Comparison of ENCODE assay signal across 13 cellular contexts in genomic region chr1:169111472-169111871, GRCh38. TPM values are rescaled to one million over a fixed set of nuclear protein-coding genes. Genes with fewer than 3 reads are reported as not detected.
DNase-seq lines count a peak whose midpoint lies in the region; ATAC-seq and TF ChIP-seq lines count a peak whose summit lies in the region.
"Had no signal": no experiment of that assay in that cellular context is flagged by ENCODE, and none has a peak within 500 bp of the region (broad histone marks: within the 10 kb centered on the region; RNA-seq: fewer than 3 reads in every experiment).

No MANE protein-coding gene starts in this region.

- peaks cover 0 to 5% of the 10 kb centered on the region in 2 donors for H3K27me3 Mint-ChIP-seq in natural killer cell (ENCODE audit: low read depth in 2 of 2)

- no peaks in the 10 kb centered on the region for H3K36me3 Mint-ChIP-seq in natural killer cell

- peaks cover 15% of the 10 kb centered on the region for H4K20me1 ChIP-seq in OCI-LY3 (ENCODE audit: insufficient read depth, low read length)
- H4K20me1 ChIP-seq in smooth muscle cell (ENCODE audit: low read depth) = peaks cover 71% of the 10 kb centered on the region

- H3K27ac ChIP-seq in OCI-LY3 (ENCODE audit: low read length) (peak overlapping the region; percentile 91), caudate nucleus (ENCODE audit: low read depth, low read length) (peak overlapping the region; percentile 37), lower lobe of right lung (peak overlapping the region; percentile 25), smooth muscle cell (ENCODE audit: low read depth) (peak overlapping the region; percentile 99)

- H3K79me2 ChIP-seq in OCI-LY3 (ENCODE audit: low read length) = peaks cover 96% of the 10 kb centered on the region
- peaks cover 97% of the 10 kb centered on the region for H3K79me2 ChIP-seq in smooth muscle cell (ENCODE audit: low read depth)

- TF ChIP-seq CTCF in OCI-LY3 (IDR thresholded peaks at IDR 0.05; ENCODE audit: low read depth, low read length) (no peak), lower lobe of right lung (IDR thresholded peaks at IDR 0.05) (no peak), smooth muscle cell (IDR thresholded peaks at IDR 0.05; ENCODE audit: borderline replicate concordance, insufficient read depth, poor library complexity, severe bottlenecking) (no peak), natural killer cell (IDR thresholded peaks at IDR 0.05) (no peak)

- H3K4me2 ChIP-seq in OCI-LY3 (ENCODE audit: low read length) (peak overlapping the region; percentile 92), smooth muscle cell (peak overlapping the region; percentile 96)

- peak overlapping the region; percentile 30; the same call in 1 of the 2 replicates for H3K9ac ChIP-seq in OCI-LY3 (ENCODE audit: low read length)
- no peak overlapping the region for H3K9ac ChIP-seq in smooth muscle cell (ENCODE audit: low read depth)

- ATAC-seq in lower lobe of right lung (no peak), GM21515 (IDR thresholded peaks at IDR 0.05; ENCODE audit: unreplicated experiment) (no peak), natural killer cell (no peak), HG03175 (IDR thresholded peaks at IDR 0.05; ENCODE audit: unreplicated experiment) (no peak)
- ATAC-seq: stimulated activated memory B cell treated with anti-CD40 and anti-IgM and Interleukin-4, amounts not matched to agents 10 μg/mL and 1 μg/mL and 100 μg/mL, for 72 hours; WTC11 had no signal

- H3K4me3 ChIP-seq in OCI-LY3 (ENCODE audit: low read length) (peak overlapping the region; percentile 94), lower lobe of right lung (no peak overlapping the region), smooth muscle cell (peak overlapping the region; percentile 92)

- peaks cover 57% of the 10 kb centered on the region for H3K36me3 ChIP-seq in OCI-LY3 (replicated peaks; ENCODE audit: low read depth, low read length)
- H3K36me3 ChIP-seq in lower lobe of right lung = peaks cover 32% of the 10 kb centered on the region
- no peaks in the 10 kb centered on the region for H3K36me3 ChIP-seq in smooth muscle cell (ENCODE audit: low read depth)

- intact Hi-C loops in lower lobe of right lung (cut with DNase I) = no loop called here
- intact Hi-C loops in natural killer cell (cut with micrococcal nuclease) = no loop called here

- no peak for DNase-seq in caudate nucleus (lab: John Stamatoyannopoulos, UW)
- DNase-seq in lower lobe of right lung = no peak
- DNase-seq in smooth muscle cell (lab: John Stamatoyannopoulos, UW; ENCODE audit: unreplicated experiment) = no peak
- no peak for DNase-seq in EL
- no peak for DNase-seq in natural killer cell
- DNase-seq: activated naive CD4-positive, alpha-beta T cell; central memory CD4-positive, alpha-beta T cell; NCI-H2171 had no signal

- H3K27ac Mint-ChIP-seq in natural killer cell = peak overlapping the region in 1 of 2 donors; percentile 66
- H3K27ac Mint-ChIP-seq: stimulated activated memory B cell treated with anti-CD40 and anti-IgM and Interleukin-4, amounts not matched to agents 10 μg/mL and 1 μg/mL and 100 μg/mL, for 72 hours had no signal

- WGBS in smooth muscle cell (ENCODE audit: low lambda C conversion rate) = 70% methylated on average over 6 of the region's 6 CpGs

- H3K4me1 ChIP-seq in OCI-LY3 (ENCODE audit: low read length) (peaks cover 77% of the 10 kb centered on the region), lower lobe of right lung (peaks cover 68% of the 10 kb centered on the region), smooth muscle cell (ENCODE audit: low read depth) (peaks cover 37% of the 10 kb centered on the region)

- no peak overlapping the region for H2AFZ ChIP-seq in OCI-LY3 (ENCODE audit: low read depth, low read length)
- no peak overlapping the region for H2AFZ ChIP-seq in smooth muscle cell (ENCODE audit: low read depth)

- no peak overlapping the region for H3K4me3 Mint-ChIP-seq in natural killer cell
- H3K4me3 Mint-ChIP-seq: stimulated activated memory B cell treated with anti-CD40 and anti-IgM and Interleukin-4, amounts not matched to agents 10 μg/mL and 1 μg/mL and 100 μg/mL, for 72 hours; WTC11 had no signal

- H3K9me3 Mint-ChIP-seq in natural killer cell = no peaks in the 10 kb centered on the region
- H3K9me3 Mint-ChIP-seq: stimulated activated memory B cell treated with anti-CD40 and anti-IgM and Interleukin-4, amounts not matched to agents 10 μg/mL and 1 μg/mL and 100 μg/mL, for 72 hours; WTC11 had no signal

- H3K27me3 ChIP-seq in OCI-LY3 (ENCODE audit: low read depth, low read length) (no peaks in the 10 kb centered on the region), lower lobe of right lung (ENCODE audit: low read depth) (no peaks in the 10 kb centered on the region), smooth muscle cell (ENCODE audit: low read depth) (no peaks in the 10 kb centered on the region)

- no peaks in the 10 kb centered on the region for H3K9me3 ChIP-seq in OCI-LY3 (ENCODE audit: insufficient read depth, low read length)
- H3K9me3 ChIP-seq in lower lobe of right lung = no peaks in the 10 kb centered on the region
- no peaks in the 10 kb centered on the region for H3K9me3 ChIP-seq in smooth muscle cell (replicated peaks; ENCODE audit: low read depth)

- H3F3A ChIP-seq in smooth muscle cell (ENCODE audit: low read depth) = peaks cover 77% of the 10 kb centered on the region

- peaks cover 58 to 60% of the 10 kb centered on the region in 2 donors for H3K4me1 Mint-ChIP-seq in natural killer cell

RNA-seq across cellular contexts. Expression of gene ATP1B1, which starts 5.0 kb away (rescaled TPM):
- 173 TPM for total RNA-seq in lower lobe of right lung
- total RNA-seq in smooth muscle cell = 347 and 400 TPM in 2 replicates
- polyA plus RNA-seq in smooth muscle cell = 140 and 144 TPM in 2 replicates
- 10 to 100 TPM in 1 of 3 donors, 1 to 10 TPM in 2; 3.4 to 10.4 (median 4.9) TPM for total RNA-seq in natural killer cell

Comparison
In these comparisons a context has a peak if more than half of its experiments do, and no peak if none do; other contexts are left out.
1. H3K27ac ChIP-seq: peak in every context shown above with its lines; median percentile 99 in smooth muscle cell; 91 in OCI-LY3; 37 in caudate nucleus; 25 in lower lobe of right lung.
2. RNA of gene ATP1B1, which starts 5.0 kb away (total RNA-seq): 347 to 400 TPM in smooth muscle cell and 173 TPM in lower lobe of right lung (single experiment); 3.4 to 10.4 TPM in natural killer cell; every median in the first group is over 10 times any median in the second.